ENCODE assay signal across 8 cellular contexts in the genomic region with DNA sequence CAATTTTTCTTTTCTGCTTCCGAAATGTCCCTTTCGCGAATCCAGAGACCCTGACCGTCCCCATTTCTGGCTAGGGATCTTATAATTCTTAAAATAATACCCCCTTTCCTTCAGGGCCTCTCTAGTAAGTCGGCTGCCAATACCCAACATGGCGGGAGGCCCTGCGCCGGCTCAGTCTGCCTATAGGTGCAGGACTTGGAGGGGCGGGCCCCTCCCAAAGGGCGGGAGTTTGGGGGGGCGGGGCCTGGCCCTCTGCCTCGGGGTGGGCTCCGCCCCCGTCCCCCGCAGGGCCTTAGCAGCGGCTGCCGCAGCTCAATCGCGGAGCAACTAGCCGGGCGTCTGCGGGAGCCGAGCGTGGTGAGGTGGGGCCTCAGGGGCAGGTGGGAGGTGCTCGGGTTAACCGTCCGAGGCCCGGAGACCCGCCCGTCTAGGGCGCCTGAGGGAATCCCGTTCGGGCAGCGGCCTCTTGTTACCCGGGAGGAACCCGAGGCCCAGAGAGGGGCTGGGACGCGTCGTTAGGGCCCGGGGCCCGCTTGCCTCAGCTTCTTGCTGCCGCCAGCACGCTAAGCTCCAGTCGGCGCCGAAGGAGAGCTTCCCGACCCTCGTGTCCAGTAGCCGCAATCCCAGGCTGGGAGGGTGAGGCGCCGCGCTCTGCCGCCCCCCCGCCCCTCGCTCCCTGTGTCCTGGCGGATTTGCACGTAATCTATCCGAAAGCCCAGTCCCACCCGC. TPM values are rescaled to one million over a fixed set of nuclear protein-coding genes. Genes with fewer than 3 reads are reported as not detected.
A peak's percentile ranks its signal among the peaks of the same experiment; 100 is the strongest.
DNase-seq lines count a peak whose midpoint lies in the region; ATAC-seq and TF ChIP-seq lines count a peak whose summit lies in the region.

A gene with protein sequence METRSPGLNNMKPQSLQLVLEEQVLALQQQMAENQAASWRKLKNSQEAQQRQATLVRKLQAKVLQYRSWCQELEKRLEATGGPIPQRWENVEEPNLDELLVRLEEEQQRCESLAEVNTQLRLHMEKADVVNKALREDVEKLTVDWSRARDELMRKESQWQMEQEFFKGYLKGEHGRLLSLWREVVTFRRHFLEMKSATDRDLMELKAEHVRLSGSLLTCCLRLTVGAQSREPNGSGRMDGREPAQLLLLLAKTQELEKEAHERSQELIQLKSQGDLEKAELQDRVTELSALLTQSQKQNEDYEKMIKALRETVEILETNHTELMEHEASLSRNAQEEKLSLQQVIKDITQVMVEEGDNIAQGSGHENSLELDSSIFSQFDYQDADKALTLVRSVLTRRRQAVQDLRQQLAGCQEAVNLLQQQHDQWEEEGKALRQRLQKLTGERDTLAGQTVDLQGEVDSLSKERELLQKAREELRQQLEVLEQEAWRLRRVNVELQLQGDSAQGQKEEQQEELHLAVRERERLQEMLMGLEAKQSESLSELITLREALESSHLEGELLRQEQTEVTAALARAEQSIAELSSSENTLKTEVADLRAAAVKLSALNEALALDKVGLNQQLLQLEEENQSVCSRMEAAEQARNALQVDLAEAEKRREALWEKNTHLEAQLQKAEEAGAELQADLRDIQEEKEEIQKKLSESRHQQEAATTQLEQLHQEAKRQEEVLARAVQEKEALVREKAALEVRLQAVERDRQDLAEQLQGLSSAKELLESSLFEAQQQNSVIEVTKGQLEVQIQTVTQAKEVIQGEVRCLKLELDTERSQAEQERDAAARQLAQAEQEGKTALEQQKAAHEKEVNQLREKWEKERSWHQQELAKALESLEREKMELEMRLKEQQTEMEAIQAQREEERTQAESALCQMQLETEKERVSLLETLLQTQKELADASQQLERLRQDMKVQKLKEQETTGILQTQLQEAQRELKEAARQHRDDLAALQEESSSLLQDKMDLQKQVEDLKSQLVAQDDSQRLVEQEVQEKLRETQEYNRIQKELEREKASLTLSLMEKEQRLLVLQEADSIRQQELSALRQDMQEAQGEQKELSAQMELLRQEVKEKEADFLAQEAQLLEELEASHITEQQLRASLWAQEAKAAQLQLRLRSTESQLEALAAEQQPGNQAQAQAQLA (N-terminal part only) (plus strand): TSS at position 718 of the 729 bp plus-strand sequence. CDS start 6,770 bp downstream, outside the sequence.

- H3K27me3 ChIP-seq in spleen (replicated peaks in 1 of 7), result no peaks in the 10 kb centered on the region

- H3K4me3 ChIP-seq in AG10803 (ENCODE audit: low read length) (peak within 1 kb of the TSS; percentile 88), spleen (peak within 1 kb of the TSS; percentile 79 to 96 (median 88))

- peaks cover 4 to 34% (median 19%) of the 10 kb centered on the region in 6 donors for H3K4me1 ChIP-seq in spleen

- peak in 2 of 3 donors; percentile 2 to 16 for TF ChIP-seq POLR2A in spleen (IDR thresholded peaks at IDR 0.05)

- peak; percentile 91 for DNase-seq in AG10803 (ENCODE audit: low read depth)
- DNase-seq in NCI-H446 (lab: John Stamatoyannopoulos, UW), result peak; percentile 96 to 98
- peak; percentile 89 for DNase-seq in activated CD4-positive, CD25-positive, alpha-beta regulatory T cell treated with anti-CD3 and anti-CD28 coated beads, Interleukin-2, amount 50 U/mL, for 16 hours (ENCODE audit: low read depth, low spot score)
- peak; percentile 95 for DNase-seq in central memory CD4-positive, alpha-beta T cell
- peak; percentile 92 for DNase-seq in inferior parietal cortex (ENCODE audit: extremely low spot score)
- peak; percentile 98 for DNase-seq in spleen

- TF ChIP-seq CTCF in AG10803 (conservative IDR thresholded peaks at IDR 0.05; ENCODE audit: low read length) (no peak), spleen (IDR thresholded peaks at IDR 0.05 in 8 of 11, conservative IDR thresholded peaks at IDR 0.05 in 3 of 11) (peak in 5 of 11 experiments; percentile 19 to 47 (median 23))

- H3K9me3 ChIP-seq in spleen, result no peaks in the 10 kb centered on the region

- peak; percentile 89 for ATAC-seq in GM19043 (IDR thresholded peaks at IDR 0.05; ENCODE audit: low read depth, unreplicated experiment)
- peak; percentile 90 for ATAC-seq in HG03354 (IDR thresholded peaks at IDR 0.05; ENCODE audit: poor library complexity, severe bottlenecking, unreplicated experiment)

- 0 to 1% (median 1%) methylated on average over 22 to 59 of the region's 59 CpGs for WGBS in spleen, 5 donors

- intact Hi-C loops in spleen (cut with DNase I; ENCODE audit: low total_unique reads), result no loop called here

- H3K36me3 ChIP-seq in spleen, result peaks cover 0 to 7% (median 0%) of the 10 kb centered on the region in 6 donors

- H3K27ac ChIP-seq in spleen, result peak within 1 kb of the TSS; percentile 89 to 99 (median 92)

RNA-seq across cellular contexts. Expression of the gene that starts here (rescaled TPM):
- total RNA-seq in spleen, result 10 to 100 TPM; 44.3 to 70.0 (median 50.6) TPM
- 10 to 100 TPM; 15.2 to 25.6 (median 15.7) TPM for polyA plus RNA-seq in spleen

Comparison
In these comparisons a context has a peak if more than half of its experiments do, and no peak if none do; other contexts are left out.
1. Peak in every context shown above with its lines: DNase-seq, ATAC-seq, H3K4me3 ChIP-seq and H3K27ac ChIP-seq.